Comparison of ENCODE assay signal across 9 cellular contexts in genomic region chr3:106206613-106207012, GRCh38.
A peak's percentile ranks its signal among the peaks of the same experiment; 100 is the strongest.
DNase-seq lines count a peak whose midpoint lies in the region; ATAC-seq and TF ChIP-seq lines count a peak whose summit lies in the region.
"Had no signal": no experiment of that assay in that cellular context is flagged by ENCODE, and none has a peak within 500 bp of the region (broad histone marks: within the 10 kb centered on the region; RNA-seq: fewer than 3 reads in every experiment).

No MANE protein-coding gene starts in this region.

- H3K9me3 ChIP-seq in BLaER1: peaks cover 13% of the 10 kb centered on the region

- H3K4me1 ChIP-seq in BLaER1: peaks cover 43% of the 10 kb centered on the region

- no peaks in the 10 kb centered on the region for H3K27me3 ChIP-seq in BLaER1

- H3K4me3 Mint-ChIP-seq in activated CD4-positive, alpha-beta memory T cell treated with anti-CD3 and anti-CD28 coated beads, Interleukin-2, amount 10 ng/mL, durations not matched to agents 7 days and 5 days: peak overlapping the region; percentile 41
- peak overlapping the region; percentile 21 for H3K4me3 Mint-ChIP-seq in memory B cell

- peak overlapping the region; percentile 15; the same call in 1 of the 2 replicates for H3K4me3 ChIP-seq in BLaER1

- CTCF ChIA-PET in activated CD4-positive, alpha-beta memory T cell treated with anti-CD3 and anti-CD28 coated beads, Interleukin-2, amount 10 ng/mL, durations not matched to agents 7 days and 5 days (lab: Charles Lee): interaction anchor here (0.6 to 0.7 kb wide), 2 partner anchors 21 to 765 kb away, joined by 3 to 6 read pairs; no protein-coding TSS in a partner anchor

- TF ChIP-seq CTCF in GM20000 (IDR thresholded peaks at IDR 0.05; ENCODE audit: extremely low read depth, missing control alignments): no peak

- no peak for DNase-seq in activated CD4-positive, alpha-beta memory T cell treated with anti-CD3 and anti-CD28 coated beads, Interleukin-2, amount 10 ng/mL, durations not matched to agents 7 days and 5 days
- DNase-seq in memory B cell (ENCODE audit: low spot score in 2 of 2): no peak
- DNase-seq in effector CD8-positive, alpha-beta T cell (lab: John Stamatoyannopoulos, UW): no peak
- DNase-seq in GM20000 (ENCODE audit: low spot score): no peak
- DNase-seq in ecto neural progenitor cell (ENCODE audit: low spot score): no peak
- DNase-seq: mammary epithelial cell had no signal

- H3K27ac Mint-ChIP-seq in activated CD4-positive, alpha-beta memory T cell treated with anti-CD3 and anti-CD28 coated beads, Interleukin-2, amount 10 ng/mL, durations not matched to agents 7 days and 5 days: peak overlapping the region; percentile 76
- H3K27ac Mint-ChIP-seq in memory B cell: peak overlapping the region; percentile 51

- H3K4me1 Mint-ChIP-seq in activated CD4-positive, alpha-beta memory T cell treated with anti-CD3 and anti-CD28 coated beads, Interleukin-2, amount 10 ng/mL, durations not matched to agents 7 days and 5 days: peaks cover 44% of the 10 kb centered on the region
- H3K4me1 Mint-ChIP-seq in memory B cell: peaks cover 13% of the 10 kb centered on the region

- H3K9ac ChIP-seq in BLaER1: no peak overlapping the region

- peak overlapping the region; percentile 72 for H3K27ac ChIP-seq in BLaER1

- H3K36me3 ChIP-seq in BLaER1: no peaks in the 10 kb centered on the region

- peak overlapping the region; percentile 74 for H3K4me2 ChIP-seq in BLaER1

- H3K9me3 Mint-ChIP-seq in activated CD4-positive, alpha-beta memory T cell treated with anti-CD3 and anti-CD28 coated beads, Interleukin-2, amount 10 ng/mL, durations not matched to agents 7 days and 5 days: peaks cover 14% of the 10 kb centered on the region
- H3K9me3 Mint-ChIP-seq in memory B cell: peaks cover 4% of the 10 kb centered on the region

- POLR2A ChIA-PET in activated CD4-positive, alpha-beta memory T cell treated with anti-CD3 and anti-CD28 coated beads, Interleukin-2, amount 10 ng/mL, durations not matched to agents 7 days and 5 days (lab: Charles Lee): interaction anchor here (0.8 to 1.8 kb wide), 5 partner anchors 13 to 337 kb away, joined by 3 to 9 read pairs (median 7); no protein-coding TSS in a partner anchor

- ATAC-seq in GM18909 (IDR thresholded peaks at IDR 0.05; ENCODE audit: poor library complexity, unreplicated experiment): peak; percentile 33
- peak; percentile 19 for ATAC-seq in memory B cell (ENCODE audit: low read depth)
- ATAC-seq in GM18870 (IDR thresholded peaks at IDR 0.05; ENCODE audit: unreplicated experiment): no peak

- no peaks in the 10 kb centered on the region for H3K27me3 Mint-ChIP-seq in activated CD4-positive, alpha-beta memory T cell treated with anti-CD3 and anti-CD28 coated beads, Interleukin-2, amount 10 ng/mL, durations not matched to agents 7 days and 5 days
- H3K27me3 Mint-ChIP-seq in memory B cell: no peaks in the 10 kb centered on the region

- no peaks in the 10 kb centered on the region for H4K20me1 ChIP-seq in BLaER1

- peaks cover 15% of the 10 kb centered on the region for H3K36me3 Mint-ChIP-seq in activated CD4-positive, alpha-beta memory T cell treated with anti-CD3 and anti-CD28 coated beads, Interleukin-2, amount 10 ng/mL, durations not matched to agents 7 days and 5 days (ENCODE audit: low read depth)
- H3K36me3 Mint-ChIP-seq in memory B cell: peaks cover 6% of the 10 kb centered on the region
